8 cellular contexts compared by ENCODE assay signal in genomic region chr16:20901068-20901440, GRCh38. TPM values are rescaled to one million over a fixed set of nuclear protein-coding genes. Genes with fewer than 3 reads are reported as not detected.
A peak's percentile ranks its signal among the peaks of the same experiment; 100 is the strongest.
DNase-seq lines count a peak whose midpoint lies in the region; ATAC-seq and TF ChIP-seq lines count a peak whose summit lies in the region.

No MANE protein-coding gene starts in this region.

- ATAC-seq in HG03571 (IDR thresholded peaks at IDR 0.05; ENCODE audit: unreplicated experiment) (no peak), HG03039 (IDR thresholded peaks at IDR 0.05; ENCODE audit: unreplicated experiment) (no peak)

- peaks cover 21% of the 10 kb centered on the region for H3K79me1 ChIP-seq in mesendoderm (ENCODE audit: low read length)

- no peak overlapping the region for H2BK120ac ChIP-seq in mesendoderm (ENCODE audit: low read depth, low read length)

- peak overlapping the region; percentile 96 to 98 (median 98) for H3K27ac Mint-ChIP-seq in IgD-negative memory B cell

- H3K4me3 Mint-ChIP-seq in IgD-negative memory B cell = peak overlapping the region; percentile 92 to 99 (median 96)

- H3K79me2 ChIP-seq in mesendoderm (ENCODE audit: control insufficient read depth, insufficient read depth, low read length) = peaks cover 32% of the 10 kb centered on the region

- TF ChIP-seq CTCF in GM12864 (IDR thresholded peaks at IDR 0.05; ENCODE audit: low read depth, low read length, missing control alignments) (no peak), cardiac fibroblast (IDR thresholded peaks at IDR 0.05; ENCODE audit: low read depth, low read length) (no peak)

- H3K27me3 Mint-ChIP-seq in IgD-negative memory B cell = no peaks in the 10 kb centered on the region

- H3K27me3 ChIP-seq in mesendoderm (ENCODE audit: insufficient read depth, low read length, poor library complexity) = no peaks in the 10 kb centered on the region

- H4K8ac ChIP-seq in mesendoderm (ENCODE audit: low read depth, low read length) = peak overlapping the region; percentile 82

- H3K4me1 Mint-ChIP-seq in IgD-negative memory B cell = peaks cover 41 to 52% (median 44%) of the 10 kb centered on the region in 3 donors

- no peak overlapping the region for H2AK5ac ChIP-seq in mesendoderm (ENCODE audit: low read length)

- DNase-seq in GM12864 (ENCODE audit: low read depth) = no peak
- no peak for DNase-seq in cardiac fibroblast (ENCODE audit: low read depth in 2 of 2)
- DNase-seq in mesendoderm = peak; percentile 55
- no peak for DNase-seq in OCI-M2 (lab: John Stamatoyannopoulos, UW; ENCODE audit: unreplicated experiment)
- DNase-seq in NCI-H1930 (lab: John Stamatoyannopoulos, UW) = no peak

- H4K5ac ChIP-seq in mesendoderm (ENCODE audit: low read length) = no peak overlapping the region

- peak overlapping the region; percentile 16 for H3K23ac ChIP-seq in mesendoderm (ENCODE audit: low read length)

- H3K4me1 ChIP-seq in mesendoderm (ENCODE audit: control insufficient read depth, low read depth, low read length) = peaks cover 2% of the 10 kb centered on the region

- H3K36me3 ChIP-seq in mesendoderm (ENCODE audit: control insufficient read depth, insufficient read depth, low read length) = no peaks in the 10 kb centered on the region

- H3K36me3 Mint-ChIP-seq in IgD-negative memory B cell = no peaks in the 10 kb centered on the region

- H3K18ac ChIP-seq in mesendoderm (ENCODE audit: low read length) = peak overlapping the region; percentile 69

- peak overlapping the region; percentile 53 for H3K4me2 ChIP-seq in mesendoderm (ENCODE audit: low read length)

- no CpG with 5 or more reads among the region's 20 CpGs for WGBS in mesendoderm (ENCODE audit: extremely low coverage, insufficient coverage, low lambda C conversion rate)

- no peak overlapping the region for H2BK15ac ChIP-seq in mesendoderm (replicated peaks; ENCODE audit: low read depth)

- H3K56ac ChIP-seq in mesendoderm (ENCODE audit: low read length) = peak overlapping the region; percentile 91

- no peaks in the 10 kb centered on the region for H3K9me3 Mint-ChIP-seq in IgD-negative memory B cell

- peak overlapping the region; percentile 86 for H3K9ac ChIP-seq in mesendoderm (ENCODE audit: low read length)

- peak overlapping the region; percentile 81 for H3K4me3 ChIP-seq in GM12864 (ENCODE audit: low read depth, low read length)
- H3K4me3 ChIP-seq in cardiac fibroblast (replicated peaks in 1 of 2; ENCODE audit: low read depth in 2 of 2, low read length in 2 of 2) = peak overlapping the region; percentile 93 to 98
- H3K4me3 ChIP-seq in mesendoderm (ENCODE audit: low read length) = peak overlapping the region; percentile 59

- H2BK5ac ChIP-seq in mesendoderm (ENCODE audit: low read length) = peak overlapping the region; percentile 15

- H3K4ac ChIP-seq in mesendoderm (ENCODE audit: low read depth, low read length) = peak overlapping the region; percentile 75

- peak overlapping the region; percentile 88 for H3K27ac ChIP-seq in mesendoderm (ENCODE audit: low read depth, low read length)

RNA-seq across cellular contexts. Expression of gene LYRM1, which starts 0.5 kb away (rescaled TPM):
- 33.5 TPM for polyA plus RNA-seq in IgD-negative memory B cell
- polyA plus RNA-seq in mesendoderm (2013, experiment 1 of 2) = 11.7 TPM
- 11.3 TPM for polyA plus RNA-seq in mesendoderm (2013, experiment 2 of 2)

RNA-seq across cellular contexts. Expression of gene DCUN1D3, which starts 0.9 kb away (rescaled TPM):
- 0.97 TPM for polyA plus RNA-seq in IgD-negative memory B cell
- polyA plus RNA-seq in mesendoderm (2013, experiment 1 of 2) = 5.1 TPM
- polyA plus RNA-seq in mesendoderm (2013, experiment 2 of 2) = 5.4 TPM
